19 cellular contexts compared by ENCODE assay signal in genomic region chr14:75404843-75405242, GRCh38. TPM values are rescaled to one million over a fixed set of nuclear protein-coding genes. Genes with fewer than 3 reads are reported as not detected.
"Had no signal": no experiment of that assay in that cellular context is flagged by ENCODE, and none has a peak within 500 bp of the region (broad histone marks: within the 10 kb centered on the region; RNA-seq: fewer than 3 reads in every experiment).

No MANE protein-coding gene starts in this region.

- ATAC-seq: effector memory CD8-positive, alpha-beta T cell; gastroesophageal sphincter; left ventricle myocardium superior; naive thymus-derived CD4-positive, alpha-beta T cell; sciatic nerve; stimulated activated memory B cell treated with anti-CD40 and anti-IgM and Interleukin-4, amounts not matched to agents 10 μg/mL and 1 μg/mL and 100 μg/mL, for 72 hours; stimulated activated naive CD8-positive, alpha-beta T cell treated with anti-CD3 and anti-CD28 coated beads, Interleukin-15, amount 100 ng/mL, for 72 hours had no signal

- H3K36me3 ChIP-seq: esophagus squamous epithelium, gastroesophageal sphincter, spleen, thoracic aorta had no signal

- H3K27me3 ChIP-seq: esophagus squamous epithelium, gastroesophageal sphincter, spleen had no signal

- H3K27ac ChIP-seq: esophagus squamous epithelium, gastroesophageal sphincter, parathyroid adenoma, spleen, thoracic aorta had no signal

- FAIRE-seq: keratinocyte had no signal

- H2AFZ ChIP-seq: parathyroid adenoma had no signal

- H3K4me3 Mint-ChIP-seq: effector memory CD8-positive, alpha-beta T cell; immature natural killer cell; naive thymus-derived CD4-positive, alpha-beta T cell; nephron progenitor cell; stimulated activated memory B cell treated with anti-CD40 and anti-IgM and Interleukin-4, amounts not matched to agents 10 μg/mL and 1 μg/mL and 100 μg/mL, for 72 hours; stimulated activated naive CD8-positive, alpha-beta T cell treated with anti-CD3 and anti-CD28 coated beads, Interleukin-15, amount 100 ng/mL, for 72 hours had no signal

- DNase-seq: effector memory CD8-positive, alpha-beta T cell; esophagus squamous epithelium; foreskin fibroblast; immature natural killer cell; left ventricle myocardium superior; naive thymus-derived CD4-positive, alpha-beta T cell; nephron progenitor cell; spleen; stimulated activated CD4-positive, alpha-beta T cell treated with anti-CD3 and anti-CD28 coated beads, Interleukin-15, amount 100 ng/mL, for 24 hours; stimulated activated CD4-positive, alpha-beta T cell treated with anti-CD3 and anti-CD28 coated beads, Interleukin-1b, Interleukin-23, amount 100 ng/mL, for 48 hours; stimulated activated CD4-positive, alpha-beta T cell treated with anti-CD3 and anti-CD28 coated beads, Interleukin-4, amount 100 ng/mL, for 24 hours; stimulated activated naive CD8-positive, alpha-beta T cell treated with anti-CD3 and anti-CD28 coated beads, Interleukin-15, amount 100 ng/mL, for 72 hours; trophoblast cell had no signal

- H3K9me3 ChIP-seq: esophagus squamous epithelium, gastroesophageal sphincter, spleen, thoracic aorta had no signal

- H3K9me3 Mint-ChIP-seq: effector memory CD8-positive, alpha-beta T cell; immature natural killer cell; naive thymus-derived CD4-positive, alpha-beta T cell; nephron progenitor cell; stimulated activated memory B cell treated with anti-CD40 and anti-IgM and Interleukin-4, amounts not matched to agents 10 μg/mL and 1 μg/mL and 100 μg/mL, for 72 hours; stimulated activated naive CD8-positive, alpha-beta T cell treated with anti-CD3 and anti-CD28 coated beads, Interleukin-15, amount 100 ng/mL, for 72 hours had no signal

- H3K4me3 ChIP-seq: esophagus squamous epithelium, gastroesophageal sphincter, spleen, thoracic aorta had no signal

- H3K79me2 ChIP-seq: parathyroid adenoma had no signal

- H3K9ac ChIP-seq: parathyroid adenoma had no signal

- H3K27me3 Mint-ChIP-seq: stimulated activated memory B cell treated with anti-CD40 and anti-IgM and Interleukin-4, amounts not matched to agents 10 μg/mL and 1 μg/mL and 100 μg/mL, for 72 hours; stimulated activated naive CD8-positive, alpha-beta T cell treated with anti-CD3 and anti-CD28 coated beads, Interleukin-15, amount 100 ng/mL, for 72 hours had no signal

- H3K36me3 Mint-ChIP-seq: immature natural killer cell; stimulated activated memory B cell treated with anti-CD40 and anti-IgM and Interleukin-4, amounts not matched to agents 10 μg/mL and 1 μg/mL and 100 μg/mL, for 72 hours had no signal

- H3K4me1 Mint-ChIP-seq: stimulated activated memory B cell treated with anti-CD40 and anti-IgM and Interleukin-4, amounts not matched to agents 10 μg/mL and 1 μg/mL and 100 μg/mL, for 72 hours had no signal

RNA-seq across cellular contexts. Expression of gene JDP2, which starts 23.0 kb away (rescaled TPM):
- polyA plus RNA-seq: naive thymus-derived CD4-positive, alpha-beta T cell had no signal
